10 cellular contexts compared by ENCODE assay signal in genomic region chr12:953776-954175, GRCh38. TPM values are rescaled to one million over a fixed set of nuclear protein-coding genes. Genes with fewer than 3 reads are reported as not detected.
DNase-seq lines count a peak whose midpoint lies in the region; ATAC-seq, FAIRE-seq and TF ChIP-seq lines count a peak whose summit lies in the region.
"Had no signal": no experiment of that assay in that cellular context is flagged by ENCODE, and none has a peak within 500 bp of the region (broad histone marks: within the 10 kb centered on the region; RNA-seq: fewer than 3 reads in every experiment).

No MANE protein-coding gene starts in this region.

- no peaks in the 10 kb centered on the region for H3K27me3 Mint-ChIP-seq in MCF 10A (ENCODE audit: insufficient read depth, unreplicated experiment)

- H3K27me3 ChIP-seq in breast epithelium (no peaks in the 10 kb centered on the region), bronchial epithelial cell (ENCODE audit: control insufficient read depth, insufficient read depth, low read length) (no peaks in the 10 kb centered on the region), skeletal muscle satellite cell (ENCODE audit: control insufficient read depth, insufficient read depth, low read length) (no peaks in the 10 kb centered on the region)
- H3K27me3 ChIP-seq: adrenal gland had no signal

- H3K9ac ChIP-seq in skeletal muscle satellite cell (ENCODE audit: low read depth, low read length): peak overlapping the region; percentile 5

- no peak for FAIRE-seq in bronchial epithelial cell (lab: Jason Lieb, UNC)

- CTCF ChIA-PET in MCF 10A (lab: Yijun Ruan, JAX): interaction anchor here (1.2 kb wide), 1 partner anchor 139 kb away, joined by 4 read pairs; no protein-coding TSS in a partner anchor

- POLR2A ChIA-PET in MCF 10A (lab: Yijun Ruan, JAX): interaction anchor here (0.5 to 1.6 kb wide), 6 partner anchors 13 to 160 kb away, joined by 3 to 5 read pairs (median 3); no protein-coding TSS in a partner anchor

- BruUV-seq in MCF 10A (replicated peaks; lab: Mats Ljungman, UMichigan): no TSS peak

- no peak overlapping the region for H3K27ac Mint-ChIP-seq in MCF 10A (ENCODE audit: low read depth, unreplicated experiment)

- H3K4me1 ChIP-seq in breast epithelium: no peaks in the 10 kb centered on the region
- peaks cover 20% of the 10 kb centered on the region for H3K4me1 ChIP-seq in skeletal muscle satellite cell (ENCODE audit: control insufficient read depth, insufficient read depth, low read length)

- peak overlapping the region; percentile 72 for H3K4me2 ChIP-seq in skeletal muscle satellite cell (ENCODE audit: low read length)

- H3K4me3 Mint-ChIP-seq in MCF 10A (ENCODE audit: unreplicated experiment): no peak overlapping the region

- intact Hi-C loops in MCF 10A (cut with micrococcal nuclease) (loop anchor here (1.0 kb wide), 1 partner anchor 630 kb away; no protein-coding TSS in a partner anchor), breast epithelium (cut with DNase I; ENCODE audit: low total_unique reads) (no loop called here)

- H3K27ac ChIP-seq in breast epithelium: no peak overlapping the region
- H3K27ac ChIP-seq: adrenal gland had no signal

- no peaks in the 10 kb centered on the region for H3K9me3 Mint-ChIP-seq in MCF 10A (ENCODE audit: unreplicated experiment)

- TF ChIP-seq CTCF in MCF 10A (IDR thresholded peaks at IDR 0.05; ENCODE audit: unreplicated experiment): no peak
- no peak for TF ChIP-seq CTCF in breast epithelium (IDR thresholded peaks at IDR 0.05)
- TF ChIP-seq CTCF in bronchial epithelial cell (IDR thresholded peaks at IDR 0.05; ENCODE audit: insufficient read depth, low read length, severe bottlenecking): no peak

- DNase-seq in MCF 10A (ENCODE audit: unreplicated experiment) (peak; percentile 52), breast epithelium (ENCODE audit: low spot score in 2 of 2) (no peak), NCI-H446 treated with DMSO at 0.1 percent for 48 hours (lab: John Stamatoyannopoulos, UW) (peak; percentile 67), bronchial epithelial cell (ENCODE audit: low read depth) (peak; percentile 88)
- DNase-seq: NCI-H510A had no signal

- no peak for TF ChIP-seq POLR2A in breast epithelium (IDR thresholded peaks at IDR 0.05)

- H3K4me1 Mint-ChIP-seq in MCF 10A (ENCODE audit: insufficient read depth, unreplicated experiment): peaks cover 7% of the 10 kb centered on the region

- H3K36me3 ChIP-seq in breast epithelium (no peaks in the 10 kb centered on the region), bronchial epithelial cell (ENCODE audit: control insufficient read depth, insufficient read depth, low read length) (no peaks in the 10 kb centered on the region), skeletal muscle satellite cell (ENCODE audit: insufficient read depth, low read length) (no peaks in the 10 kb centered on the region)
- H3K36me3 ChIP-seq: adrenal gland had no signal

- H3K9me3 ChIP-seq in breast epithelium: no peaks in the 10 kb centered on the region
- H3K9me3 ChIP-seq in skeletal muscle satellite cell (replicated peaks; ENCODE audit: low read length): no peaks in the 10 kb centered on the region
- H3K9me3 ChIP-seq: adrenal gland had no signal

- no peaks in the 10 kb centered on the region for H3K36me3 Mint-ChIP-seq in MCF 10A (ENCODE audit: insufficient read depth, unreplicated experiment)

- H3K4me3 ChIP-seq in breast epithelium: no peak overlapping the region
- no peak overlapping the region for H3K4me3 ChIP-seq in bronchial epithelial cell (ENCODE audit: low read depth, low read length)
- H3K4me3 ChIP-seq in skeletal muscle satellite cell (ENCODE audit: low read length): no peak overlapping the region
- H3K4me3 ChIP-seq: adrenal gland had no signal

- ATAC-seq in HG03280 (IDR thresholded peaks at IDR 0.05; ENCODE audit: unreplicated experiment): no peak
- no peak for ATAC-seq in GM18498 (IDR thresholded peaks at IDR 0.05; ENCODE audit: unreplicated experiment)
- ATAC-seq in GM21576 (IDR thresholded peaks at IDR 0.05; ENCODE audit: unreplicated experiment): no peak

RNA-seq across cellular contexts. Expression of gene RAD52, which starts 4.3 kb away (rescaled TPM):
- total RNA-seq in MCF 10A (2022) (26.0 and 27.9 TPM in 2 replicates), breast epithelium (10 to 100 TPM; 13.3 to 30.6 (median 19.0) TPM), bronchial epithelial cell (12.9 and 16.3 TPM in 2 replicates)
- 7.9 and 10.5 TPM in 2 replicates for total RNA-seq in skeletal muscle satellite cell (2012; rRNA removed)

RNA-seq across cellular contexts. Expression of gene ERC1, which starts 37.2 kb away (rescaled TPM):
- total RNA-seq in MCF 10A (2022) (55.1 and 86.8 TPM in 2 replicates), breast epithelium (10 to 100 TPM; 47.4 to 63.4 (median 52.8) TPM), bronchial epithelial cell (16.6 and 42.9 TPM in 2 replicates)
- 29.4 and 30.6 TPM in 2 replicates for total RNA-seq in skeletal muscle satellite cell (2012; rRNA removed)

Comparison
In these comparisons a context has a peak if more than half of its experiments do, and no peak if none do; other contexts are left out.
1. DNase-seq: peak in MCF 10A (single experiment), NCI-H446 treated with DMSO at 0.1 percent for 48 hours (single experiment) and bronchial epithelial cell (single experiment); none in breast epithelium (0 of 2).